ENCODE assay signal across 7 cellular contexts in the genomic region with DNA sequence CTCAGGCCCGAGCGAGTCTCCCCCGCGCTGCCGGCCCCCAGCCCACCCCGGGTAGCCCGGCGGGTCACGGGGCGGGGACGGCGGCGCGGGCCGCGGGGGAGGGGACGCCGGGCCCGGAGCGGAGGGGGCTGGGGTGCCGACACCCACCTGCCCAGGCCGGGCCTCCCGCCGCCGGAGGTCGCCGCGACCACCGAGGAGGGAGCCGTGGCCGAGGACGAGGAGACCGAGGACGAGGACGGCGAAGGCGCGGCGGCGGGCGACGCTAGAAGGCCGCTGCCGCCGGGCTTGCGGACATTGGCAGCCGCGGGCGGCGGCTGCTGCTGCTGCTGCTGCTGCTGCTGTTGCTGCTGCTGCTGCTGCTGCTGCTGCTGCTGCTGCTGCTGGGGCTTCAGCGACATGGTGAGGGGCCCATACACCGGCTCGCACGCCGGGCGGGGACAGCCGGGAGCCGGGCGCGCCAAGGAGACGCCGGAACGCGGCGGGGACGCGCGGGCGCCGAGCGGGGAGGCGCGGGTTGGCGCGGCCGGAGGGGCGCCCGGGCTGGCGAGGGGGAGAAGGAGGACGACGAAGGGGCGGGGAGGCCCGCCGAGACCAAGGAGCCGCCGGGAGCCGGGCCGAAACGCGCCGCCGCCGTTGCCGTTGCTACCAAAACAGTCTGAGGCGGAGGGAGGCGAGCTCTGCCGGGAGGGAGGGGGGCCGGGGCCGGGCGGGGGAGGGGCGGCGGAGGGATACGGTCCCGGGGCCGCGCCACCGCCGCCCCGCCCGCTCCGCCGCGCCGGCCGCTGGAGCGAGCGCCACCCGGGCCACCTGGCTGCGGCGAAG. TPM values are rescaled to one million over a fixed set of nuclear protein-coding genes. Genes with fewer than 3 reads are reported as not detected.
A peak's percentile ranks its signal among the peaks of the same experiment; 100 is the strongest.
DNase-seq lines count a peak whose midpoint lies in the region; ATAC-seq and TF ChIP-seq lines count a peak whose summit lies in the region.

A gene with protein sequence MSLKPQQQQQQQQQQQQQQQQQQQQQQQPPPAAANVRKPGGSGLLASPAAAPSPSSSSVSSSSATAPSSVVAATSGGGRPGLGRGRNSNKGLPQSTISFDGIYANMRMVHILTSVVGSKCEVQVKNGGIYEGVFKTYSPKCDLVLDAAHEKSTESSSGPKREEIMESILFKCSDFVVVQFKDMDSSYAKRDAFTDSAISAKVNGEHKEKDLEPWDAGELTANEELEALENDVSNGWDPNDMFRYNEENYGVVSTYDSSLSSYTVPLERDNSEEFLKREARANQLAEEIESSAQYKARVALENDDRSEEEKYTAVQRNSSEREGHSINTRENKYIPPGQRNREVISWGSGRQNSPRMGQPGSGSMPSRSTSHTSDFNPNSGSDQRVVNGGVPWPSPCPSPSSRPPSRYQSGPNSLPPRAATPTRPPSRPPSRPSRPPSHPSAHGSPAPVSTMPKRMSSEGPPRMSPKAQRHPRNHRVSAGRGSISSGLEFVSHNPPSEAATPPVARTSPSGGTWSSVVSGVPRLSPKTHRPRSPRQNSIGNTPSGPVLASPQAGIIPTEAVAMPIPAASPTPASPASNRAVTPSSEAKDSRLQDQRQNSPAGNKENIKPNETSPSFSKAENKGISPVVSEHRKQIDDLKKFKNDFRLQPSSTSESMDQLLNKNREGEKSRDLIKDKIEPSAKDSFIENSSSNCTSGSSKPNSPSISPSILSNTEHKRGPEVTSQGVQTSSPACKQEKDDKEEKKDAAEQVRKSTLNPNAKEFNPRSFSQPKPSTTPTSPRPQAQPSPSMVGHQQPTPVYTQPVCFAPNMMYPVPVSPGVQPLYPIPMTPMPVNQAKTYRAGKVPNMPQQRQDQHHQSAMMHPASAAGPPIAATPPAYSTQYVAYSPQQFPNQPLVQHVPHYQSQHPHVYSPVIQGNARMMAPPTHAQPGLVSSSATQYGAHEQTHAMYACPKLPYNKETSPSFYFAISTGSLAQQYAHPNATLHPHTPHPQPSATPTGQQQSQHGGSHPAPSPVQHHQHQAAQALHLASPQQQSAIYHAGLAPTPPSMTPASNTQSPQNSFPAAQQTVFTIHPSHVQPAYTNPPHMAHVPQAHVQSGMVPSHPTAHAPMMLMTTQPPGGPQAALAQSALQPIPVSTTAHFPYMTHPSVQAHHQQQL (minus strand): TSS at position 679 of the 822 bp plus-strand sequence. CDS start 281 bp downstream, at position 398.

- in situ Hi-C loops in GM13976 (cut with MboI; ENCODE audit: low sequenced_read_pairs, unreplicated experiment): no loop called here

- no peaks in the 10 kb centered on the region for H3K9me3 ChIP-seq in colonic mucosa
- H3K9me3 ChIP-seq in left lung: no peaks in the 10 kb centered on the region

- TF ChIP-seq CTCF in GM13976 (IDR thresholded peaks at IDR 0.05; ENCODE audit: borderline replicate concordance, control extremely low read depth, extremely low read depth, insufficient read depth, missing control alignments): no peak
- TF ChIP-seq CTCF in activated B cell treated with CpG ODN at 0.5 μM for 24 hours (IDR thresholded peaks at IDR 0.05): no peak
- no peak for TF ChIP-seq CTCF in colonic mucosa (IDR thresholded peaks at IDR 0.05)
- no peak for TF ChIP-seq CTCF in left lung (IDR thresholded peaks at IDR 0.05)

- peak within 1 kb of the TSS; percentile 89 for H3K4me3 Mint-ChIP-seq in activated B cell treated with CpG ODN at 0.5 μM for 24 hours

- no peaks in the 10 kb centered on the region for H3K36me3 ChIP-seq in colonic mucosa
- no peaks in the 10 kb centered on the region for H3K36me3 ChIP-seq in left lung

- peak within 1 kb of the TSS; percentile 95 to 97 for H3K9ac ChIP-seq in colonic mucosa (ENCODE audit: low read depth in 2 of 2, low read length in 2 of 2)

- H3K27ac ChIP-seq in colonic mucosa: peak within 1 kb of the TSS; percentile 74
- peak within 1 kb of the TSS; percentile 94 to 96 for H3K27ac ChIP-seq in left lung

- DNase-seq in GM13976 (ENCODE audit: low spot score) (peak; percentile 91), NCI-H1930 (lab: John Stamatoyannopoulos, UW) (peak; percentile 60 to 89), activated B cell treated with CpG ODN at 0.5 μM for 24 hours (peak; percentile 42), colonic mucosa (peak; percentile 67), left lung (peak; percentile 66 to 90)
- DNase-seq in stimulated activated CD4-positive, alpha-beta T cell treated with anti-CD3 and anti-CD28 coated beads, Interleukin-2, amount 100 ng/mL, for 4 hours (ENCODE audit: low read depth): peak; percentile 38

- intact Hi-C loops in activated B cell treated with CpG ODN at 0.5 μM for 24 hours (cut with micrococcal nuclease): loop anchor here (2.0 to 10.0 kb wide), 5 partner anchors 88 to 1717 kb away; partner anchors contain the start of genes ACAD10, GLTP, HECTD4 and MAPKAPK5
- intact Hi-C loops in colonic mucosa (cut with DNase I): no loop called here
- intact Hi-C loops in left lung (cut with DNase I): no loop called here

- peaks cover 32% of the 10 kb centered on the region for H3K4me1 Mint-ChIP-seq in activated B cell treated with CpG ODN at 0.5 μM for 24 hours

- ATAC-seq in HG02623 (IDR thresholded peaks at IDR 0.05; ENCODE audit: unreplicated experiment): peak; percentile 31
- peak; percentile 54 for ATAC-seq in activated B cell treated with CpG ODN at 0.5 μM for 24 hours (ENCODE audit: low read depth)
- ATAC-seq in left lung: peak; percentile 53

- no peaks in the 10 kb centered on the region for H3K27me3 Mint-ChIP-seq in activated B cell treated with CpG ODN at 0.5 μM for 24 hours

- no peaks in the 10 kb centered on the region for H3K9me3 Mint-ChIP-seq in activated B cell treated with CpG ODN at 0.5 μM for 24 hours

- CTCF ChIA-PET in activated B cell treated with CpG ODN at 0.5 μM for 24 hours (lab: Charles Lee): no interaction called here

- H3K27ac Mint-ChIP-seq in activated B cell treated with CpG ODN at 0.5 μM for 24 hours: peak within 1 kb of the TSS; percentile 88

- peaks cover 12% of the 10 kb centered on the region for H3K36me3 Mint-ChIP-seq in activated B cell treated with CpG ODN at 0.5 μM for 24 hours (ENCODE audit: low read depth)

- H3K4me1 ChIP-seq in colonic mucosa (no peaks in the 10 kb centered on the region), left lung (peaks cover 6 to 37% of the 10 kb centered on the region in 2 donors)

- POLR2A ChIA-PET in activated B cell treated with CpG ODN at 0.5 μM for 24 hours (lab: Charles Lee): interaction anchor here (0.8 kb wide), 3 partner anchors 87 to 243 kb away, joined by 3 to 7 read pairs (median 4); partner anchors contain the start of genes ACAD10, BRAP and MAPKAPK5

- H3K4me3 ChIP-seq in colonic mucosa (peak within 1 kb of the TSS; percentile 70), left lung (peak within 1 kb of the TSS; percentile 94 to 99)

- H3K27me3 ChIP-seq in colonic mucosa (no peaks in the 10 kb centered on the region), left lung (no peaks in the 10 kb centered on the region)

RNA-seq across cellular contexts. Expression of the gene that starts here (rescaled TPM):
- total RNA-seq in activated B cell treated with CpG ODN at 0.5 μM for 24 hours (38.3 and 46.2 TPM in 2 replicates), colonic mucosa (10 to 100 TPM; 48.7 to 55.1 TPM), left lung (10 to 100 TPM; 60.9 to 63.3 TPM)

Comparison
In these comparisons a context has a peak if more than half of its experiments do, and no peak if none do; other contexts are left out.
1. Peak in every context shown above with its lines: DNase-seq, ATAC-seq, H3K4me3 ChIP-seq and H3K27ac ChIP-seq.
2. DNase-seq: peak in every context shown above with its lines; median percentile 91 in GM13976; 78 in left lung; 74 in NCI-H1930; 67 in colonic mucosa; 42 in activated B cell treated with CpG ODN at 0.5 μM for 24 hours; 38 in stimulated activated CD4-positive, alpha-beta T cell treated with anti-CD3 and anti-CD28 coated beads, Interleukin-2, amount 100 ng/mL, for 4 hours.